Comparison of ENCODE assay signal across 8 cellular contexts in the genomic region with DNA sequence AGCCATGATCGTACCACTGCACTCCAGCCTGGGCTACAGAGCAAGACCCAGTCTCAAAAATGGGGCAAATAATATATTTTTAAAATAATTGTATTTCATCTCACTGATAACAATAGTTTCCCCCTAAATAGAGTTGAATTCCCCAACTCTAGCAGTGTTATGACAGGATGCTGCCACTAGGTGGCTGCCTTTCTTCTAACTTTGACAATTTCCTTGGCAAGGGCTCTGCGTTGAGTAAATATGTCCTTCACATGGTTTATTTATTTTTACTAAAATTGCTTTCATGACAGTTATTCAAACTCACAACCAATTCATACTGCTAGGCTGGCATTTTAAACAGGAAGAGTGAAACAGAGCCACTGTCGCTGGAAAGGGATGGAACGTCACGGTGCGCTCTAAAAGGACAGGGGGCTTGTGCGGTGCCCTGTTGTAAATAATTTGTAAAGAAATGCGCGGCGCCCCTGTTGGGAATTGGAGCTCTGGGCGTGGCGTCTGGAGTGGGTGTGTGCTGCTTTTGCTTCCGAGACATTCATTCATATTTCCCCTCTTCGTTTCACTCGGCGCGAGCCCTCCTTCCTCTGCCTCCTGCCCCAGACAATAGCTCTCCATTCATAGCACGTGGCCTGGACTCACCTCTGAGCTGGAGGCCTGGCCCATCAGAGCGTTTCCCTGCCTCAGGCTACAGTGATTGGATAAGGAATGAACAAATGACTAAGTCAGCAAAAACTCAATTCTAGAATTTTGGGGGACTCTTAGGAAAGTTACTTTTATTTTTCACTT. TPM values are rescaled to one million over a fixed set of nuclear protein-coding genes. Genes with fewer than 3 reads are reported as not detected.
DNase-seq lines count a peak whose midpoint lies in the region; ATAC-seq, FAIRE-seq and TF ChIP-seq lines count a peak whose summit lies in the region.

No MANE protein-coding gene starts in this region.

- H3K4me3 ChIP-seq in RWPE2 (ENCODE audit: severe bottlenecking) = no peak overlapping the region
- H3K4me3 ChIP-seq in ascending aorta = peak overlapping the region; percentile 41 to 56
- H3K4me3 ChIP-seq in hepatocyte = no peak overlapping the region
- H3K4me3 ChIP-seq in skeletal muscle satellite cell (ENCODE audit: low read length) = no peak overlapping the region

- DNase-seq in D721Med (ENCODE audit: insufficient read length, low spot score) (peak; percentile 70), HuH-7 (ENCODE audit: low spot score) (peak; percentile 57), RWPE2 (ENCODE audit: low spot score) (no peak), ascending aorta (ENCODE audit: low spot score in 2 of 2) (peak in 1 of 2 donors; percentile 76), hepatocyte (ENCODE audit: low spot score) (peak; percentile 73), OCI-M2 (lab: John Stamatoyannopoulos, UW; ENCODE audit: unreplicated experiment) (no peak)

- no peaks in the 10 kb centered on the region for H3K9me3 ChIP-seq in RWPE2 (ENCODE audit: severe bottlenecking)
- no peaks in the 10 kb centered on the region for H3K9me3 ChIP-seq in ascending aorta
- no peaks in the 10 kb centered on the region for H3K9me3 ChIP-seq in hepatocyte (ENCODE audit: low read depth)
- H3K9me3 ChIP-seq in skeletal muscle satellite cell (replicated peaks; ENCODE audit: low read length) = no peaks in the 10 kb centered on the region

- H3K36me3 ChIP-seq in RWPE2 (ENCODE audit: low read depth) = no peaks in the 10 kb centered on the region
- H3K36me3 ChIP-seq in ascending aorta = no peaks in the 10 kb centered on the region
- H3K36me3 ChIP-seq in hepatocyte (replicated peaks; ENCODE audit: insufficient read depth, low read depth) = no peaks in the 10 kb centered on the region
- no peaks in the 10 kb centered on the region for H3K36me3 ChIP-seq in skeletal muscle satellite cell (ENCODE audit: insufficient read depth, low read length)

- H3K4me1 ChIP-seq in RWPE2 (ENCODE audit: insufficient read depth, poor library complexity, severe bottlenecking) (peaks cover 4% of the 10 kb centered on the region), ascending aorta (peaks cover 3 to 4% of the 10 kb centered on the region in 2 donors), hepatocyte (ENCODE audit: insufficient read depth) (peaks cover 3% of the 10 kb centered on the region), skeletal muscle satellite cell (ENCODE audit: control insufficient read depth, insufficient read depth, low read length) (peaks cover 11% of the 10 kb centered on the region)

- H3K27ac ChIP-seq in RWPE2 (ENCODE audit: poor library complexity, severe bottlenecking) (no peak overlapping the region), ascending aorta (peak overlapping the region; percentile 10 to 19), hepatocyte (no peak overlapping the region)

- H3K9ac ChIP-seq in skeletal muscle satellite cell (ENCODE audit: low read depth, low read length) = no peak overlapping the region

- no peaks in the 10 kb centered on the region for H3K9me2 ChIP-seq in hepatocyte (replicated peaks; ENCODE audit: insufficient read depth)

- no peak for FAIRE-seq in D721Med (lab: Jason Lieb, UNC)

- WGBS in hepatocyte (ENCODE audit: low lambda C conversion rate, missing lambda C conversion rate) = 49% methylated on average over 19 of the region's 19 CpGs

- intact Hi-C loops in ascending aorta (cut with DNase I) = loop anchor here (10.0 kb wide), 1 partner anchor 1472 kb away; no protein-coding TSS in a partner anchor

- H3K4me2 ChIP-seq in hepatocyte = peak overlapping the region; percentile 66
- peak overlapping the region; percentile 20 for H3K4me2 ChIP-seq in skeletal muscle satellite cell (ENCODE audit: low read length)

- ATAC-seq in RWPE2 (ENCODE audit: low read depth) (peak; percentile 28; the same call in 1 of the 3 replicates), GM19023 (IDR thresholded peaks at IDR 0.05; ENCODE audit: unreplicated experiment) (no peak)

- TF ChIP-seq CTCF in D721Med (IDR thresholded peaks at IDR 0.05; ENCODE audit: insufficient read depth, missing control alignments) (peak; percentile 86), RWPE2 (IDR thresholded peaks at IDR 0.05; ENCODE audit: poor library complexity, severe bottlenecking) (peak; percentile 89), ascending aorta (IDR thresholded peaks at IDR 0.05) (peak; percentile 72 to 91 (median 90)), hepatocyte (IDR thresholded peaks at IDR 0.05; ENCODE audit: poor library complexity) (peak; percentile 82)

- H2AFZ ChIP-seq in hepatocyte = no peak overlapping the region

- H3K79me2 ChIP-seq in hepatocyte = no peaks in the 10 kb centered on the region

- H4K20me1 ChIP-seq in hepatocyte (ENCODE audit: insufficient read depth, poor library complexity, severe bottlenecking) = no peaks in the 10 kb centered on the region

- H3K27me3 ChIP-seq in RWPE2 (ENCODE audit: insufficient read depth, poor library complexity, severe bottlenecking) (no peaks in the 10 kb centered on the region), ascending aorta (no peaks in the 10 kb centered on the region), hepatocyte (no peaks in the 10 kb centered on the region), skeletal muscle satellite cell (ENCODE audit: control insufficient read depth, insufficient read depth, low read length) (peaks cover 17% of the 10 kb centered on the region)

RNA-seq across cellular contexts. Expression of a gene that starts 20.5 kb away (rescaled TPM):
- 110 TPM for total RNA-seq in ascending aorta
- 45.9 and 61.2 TPM in 2 replicates for total RNA-seq in hepatocyte
- 44.1 and 53.1 TPM in 2 replicates for polyA plus RNA-seq in hepatocyte
- total RNA-seq in skeletal muscle satellite cell (2012; rRNA removed) = 102 and 109 TPM in 2 replicates

Comparison
In these comparisons a context has a peak if more than half of its experiments do, and no peak if none do; other contexts are left out.
1. DNase-seq: peak in D721Med (single experiment), HuH-7 (single experiment) and hepatocyte (single experiment); none in RWPE2 (single experiment) and OCI-M2 (single experiment).
2. H3K27ac ChIP-seq: peak in ascending aorta (2 of 2); none in RWPE2 (single experiment) and hepatocyte (single experiment).
3. H3K4me3 ChIP-seq: peak in ascending aorta (2 of 2); none in RWPE2 (single experiment), hepatocyte (single experiment) and skeletal muscle satellite cell (single experiment).
4. Peak in every context shown above with its lines, with median percentiles within 50 percentile points of each other: CTCF ChIP-seq.